In the genomic region with DNA sequence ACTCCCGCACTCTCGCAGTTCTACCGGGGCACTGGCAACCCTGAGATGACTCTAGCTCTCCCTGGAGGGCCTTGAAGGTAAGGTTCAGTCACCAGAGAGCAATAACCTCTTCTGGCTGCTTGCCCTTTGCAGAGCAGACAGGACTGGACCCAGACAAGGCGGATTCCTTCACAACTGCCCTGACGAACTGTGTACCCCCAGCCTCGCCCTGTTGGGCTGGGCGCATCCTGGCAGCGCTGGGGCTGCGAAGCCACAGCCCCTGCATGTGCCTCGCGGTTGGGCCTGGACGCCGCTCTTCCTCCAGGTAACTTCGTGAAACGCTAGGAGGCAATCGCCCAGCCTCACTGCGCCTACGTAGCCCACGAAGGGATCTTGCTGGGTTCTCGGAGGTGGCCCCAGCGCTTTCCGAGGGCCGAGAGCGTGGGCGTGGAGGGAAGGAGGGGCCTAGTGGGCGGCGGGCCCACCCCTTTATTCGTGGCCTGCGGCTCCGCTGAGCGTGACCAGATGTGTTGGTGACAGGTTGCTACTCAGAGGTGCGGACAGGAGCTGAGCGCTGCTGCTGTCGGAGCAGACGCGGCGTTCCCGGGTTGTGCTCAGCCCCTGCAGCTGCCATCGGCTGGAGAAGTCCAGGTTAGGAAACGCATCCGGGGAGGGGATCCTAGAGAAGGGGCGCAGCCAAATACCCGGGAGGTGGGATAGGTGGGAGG, we compare ENCODE assay signal across 8 cellular contexts. TPM values are rescaled to one million over a fixed set of nuclear protein-coding genes. Genes with fewer than 3 reads are reported as not detected.
DNase-seq lines count a peak whose midpoint lies in the region; ATAC-seq and TF ChIP-seq lines count a peak whose summit lies in the region.

No MANE protein-coding gene starts in this region.

- 46% methylated on average over 9 of the region's 43 CpGs; no CpG with 5 or more reads in 1 of the 2 donors for WGBS in gastroesophageal sphincter (ENCODE audit: low coverage in 1 of 2), 2 donors

- ATAC-seq in gastroesophageal sphincter, result no peak
- no peak for ATAC-seq in GM21737 (IDR thresholded peaks at IDR 0.05; ENCODE audit: unreplicated experiment)

- H3K9me3 ChIP-seq in HUES6 (ENCODE audit: control insufficient read depth, insufficient read depth, low read depth, low read length), result no peaks in the 10 kb centered on the region
- H3K9me3 ChIP-seq in gastroesophageal sphincter, result no peaks in the 10 kb centered on the region

- H3K27me3 ChIP-seq in HUES6 (ENCODE audit: control insufficient read depth, insufficient read depth, low read length) (peaks cover 95% of the 10 kb centered on the region), gastroesophageal sphincter (no peaks in the 10 kb centered on the region)

- H3K4me3 ChIP-seq in HUES6 (ENCODE audit: low read depth, low read length) (peak overlapping the region; percentile 78), gastroesophageal sphincter (peak overlapping the region; percentile 48 to 66), skeletal muscle cell (ENCODE audit: low read depth, low read length) (peak overlapping the region; percentile 61)

- no peak for TF ChIP-seq CTCF in gastroesophageal sphincter (IDR thresholded peaks at IDR 0.05)

- H3K27ac ChIP-seq in HUES6 (ENCODE audit: low read depth, low read length) (no peak overlapping the region), gastroesophageal sphincter (peak overlapping the region in 1 of 4 donors; percentile 91)

- no peaks in the 10 kb centered on the region for H3K36me3 ChIP-seq in HUES6 (ENCODE audit: control insufficient read depth, insufficient read depth, low read length)
- no peaks in the 10 kb centered on the region for H3K36me3 ChIP-seq in gastroesophageal sphincter

- no peak for TF ChIP-seq EP300 in gastroesophageal sphincter (IDR thresholded peaks at IDR 0.05)

- no peak overlapping the region for H3K9ac ChIP-seq in HUES6 (ENCODE audit: low read length)

- peaks cover 8% of the 10 kb centered on the region for H3K4me1 ChIP-seq in HUES6 (ENCODE audit: control insufficient read depth, insufficient read depth, low read length)
- H3K4me1 ChIP-seq in gastroesophageal sphincter, result peaks cover 0 to 15% (median 9%) of the 10 kb centered on the region in 3 donors

- TF ChIP-seq POLR2A in gastroesophageal sphincter (IDR thresholded peaks at IDR 0.05), result no peak

- DNase-seq in activated CD8-positive, alpha-beta memory T cell treated with anti-CD3 and anti-CD28 coated beads, Interleukin-2, amount 50 U/mL, for 48 hours, result peak; percentile 59
- no peak for DNase-seq in skeletal muscle cell (ENCODE audit: low read depth)
- no peak for DNase-seq in NCI-H2029 treated with DMSO at 0.1 percent for 48 hours (lab: John Stamatoyannopoulos, UW)
- no peak for DNase-seq in hippocampal formation (lab: John Stamatoyannopoulos, UW)
- no peak for DNase-seq in NOMO-1 (lab: John Stamatoyannopoulos, UW; ENCODE audit: unreplicated experiment in 2 of 2)

RNA-seq across cellular contexts. Expression of a gene that starts 1.9 kb away (rescaled TPM):
- 1 to 10 TPM; 2.2 to 7.3 (median 3.9) TPM for total RNA-seq in gastroesophageal sphincter
